Comparison of ENCODE assay signal across 33 cellular contexts in the genomic region with DNA sequence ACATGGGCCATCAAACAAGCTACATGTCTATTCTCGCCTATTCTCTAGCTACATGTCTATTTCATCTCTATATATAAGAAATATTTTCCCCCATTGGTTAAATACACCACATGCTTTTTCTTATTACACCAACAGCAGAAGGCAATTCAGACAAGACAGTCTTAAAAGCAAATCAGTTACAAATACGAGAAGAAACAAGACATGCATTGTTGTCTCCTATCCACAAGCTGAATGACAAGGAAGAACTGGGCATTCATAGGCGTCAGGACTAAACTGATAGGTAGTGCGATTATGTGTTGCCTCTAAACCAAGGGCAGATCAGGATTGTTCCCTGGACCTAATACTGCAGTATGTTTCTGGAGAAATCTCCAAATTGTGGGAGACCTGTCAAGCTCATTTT.
"Had no signal": no experiment of that assay in that cellular context is flagged by ENCODE, and none has a peak within 500 bp of the region (broad histone marks: within the 10 kb centered on the region; RNA-seq: fewer than 3 reads in every experiment).

No MANE protein-coding gene starts in this region.

- DNase-seq: Karpas-422, Kasumi-1, KG1, MG63, MM.1S, MV-4-11, NCI-H1048, NCI-H1092, NCI-H1092 treated with DMSO at 0.1 percent for 48 hours, NCI-H1105, NCI-H1105 treated with DMSO at 0.1 percent for 48 hours, NCI-H1417, NCI-H1417 treated with DMSO at 0.1 percent for 48 hours, NCI-H1436, NCI-H1436 treated with DMSO at 0.1 percent for 48 hours, NCI-H146, NCI-H1694, NCI-H1694 treated with DMSO at 0.1 percent for 48 hours, NCI-H187, NCI-H187 treated with DMSO at 0.1 percent for 48 hours, NCI-H1930, NCI-H2029, NCI-H2029 treated with DMSO at 0.1 percent for 48 hours, NCI-H2081, NCI-H2081 treated with DMSO at 0.1 percent for 48 hours, NCI-H2107, NCI-H2171, NCI-H2171 treated with DMSO at 0.1 percent for 48 hours, NCI-H2227 treated with DMSO at 0.1 percent for 48 hours, NCI-H226, NCI-H345, NCI-H446, NCI-H446 treated with DMSO at 0.1 percent for 48 hours had no signal
